8 cellular contexts compared by ENCODE assay signal in genomic region chr5:73448451-73449136, GRCh38. TPM values are rescaled to one million over a fixed set of nuclear protein-coding genes. Genes with fewer than 3 reads are reported as not detected.
DNase-seq lines count a peak whose midpoint lies in the region; ATAC-seq, FAIRE-seq and TF ChIP-seq lines count a peak whose summit lies in the region.

TSS of gene FOXD1 (minus strand) at chr5:73448777. CDS start at chr5:73448362, 415 bp downstream.

- peak within 1 kb of the TSS; percentile 70 for H3K4me3 ChIP-seq in AG10803 (ENCODE audit: low read length)
- H3K4me3 ChIP-seq in MM.1S (ENCODE audit: low read length): peak within 1 kb of the TSS; percentile 66
- peak within 1 kb of the TSS; percentile 92 for H3K4me3 ChIP-seq in SK-N-MC
- H3K4me3 ChIP-seq in bronchial epithelial cell (ENCODE audit: low read depth, low read length): peak within 1 kb of the TSS; percentile 37
- peak within 1 kb of the TSS; percentile 75 for H3K4me3 ChIP-seq in smooth muscle cell

- no peaks in the 10 kb centered on the region for H3K9me3 ChIP-seq in MM.1S (replicated peaks; ENCODE audit: insufficient read depth, low read length)
- H3K9me3 ChIP-seq in SK-N-MC (ENCODE audit: low read depth, low read length): no peaks in the 10 kb centered on the region
- no peaks in the 10 kb centered on the region for H3K9me3 ChIP-seq in smooth muscle cell (replicated peaks; ENCODE audit: low read depth)

- DNase-seq in AG10803 (ENCODE audit: low read depth) (peak; percentile 99), MM.1S (peak; percentile 80), SK-N-MC (ENCODE audit: low read depth, low spot score) (no peak), bronchial epithelial cell (ENCODE audit: low read depth) (peak; percentile 63), islet precursor cell (peak; percentile 97), smooth muscle cell (lab: John Stamatoyannopoulos, UW; ENCODE audit: unreplicated experiment) (peak; percentile 58), cerebellar nuclear complex (lab: John Stamatoyannopoulos, UW) (no peak)

- peak; percentile 18 for TF ChIP-seq CTCF in AG10803 (conservative IDR thresholded peaks at IDR 0.05; ENCODE audit: low read length)
- no peak for TF ChIP-seq CTCF in MM.1S (IDR thresholded peaks at IDR 0.05; ENCODE audit: low read length)
- no peak for TF ChIP-seq CTCF in bronchial epithelial cell (IDR thresholded peaks at IDR 0.05; ENCODE audit: insufficient read depth, low read length, severe bottlenecking)
- no peak for TF ChIP-seq CTCF in smooth muscle cell (IDR thresholded peaks at IDR 0.05; ENCODE audit: borderline replicate concordance, insufficient read depth, poor library complexity, severe bottlenecking)

- H3K27ac ChIP-seq in MM.1S (ENCODE audit: low read length) (peak within 1 kb of the TSS; percentile 65; the same call in 1 of the 2 replicates), SK-N-MC (no peak within 1 kb of the TSS), smooth muscle cell (ENCODE audit: low read depth) (peak within 1 kb of the TSS; percentile 55)

- peak within 1 kb of the TSS; percentile 64 for H3K9ac ChIP-seq in MM.1S (ENCODE audit: low read length)
- peak within 1 kb of the TSS; percentile 35 for H3K9ac ChIP-seq in SK-N-MC (ENCODE audit: insufficient read length)
- peak within 1 kb of the TSS; percentile 67 for H3K9ac ChIP-seq in smooth muscle cell (ENCODE audit: low read depth)

- H3K27me3 ChIP-seq in MM.1S (replicated peaks; ENCODE audit: insufficient read depth, low read length): peaks cover 57% of the 10 kb centered on the region
- peaks cover 58% of the 10 kb centered on the region for H3K27me3 ChIP-seq in bronchial epithelial cell (ENCODE audit: control insufficient read depth, insufficient read depth, low read length)
- peaks cover 77% of the 10 kb centered on the region for H3K27me3 ChIP-seq in smooth muscle cell (ENCODE audit: low read depth)

- under 1% methylated on average over 36 of the region's 61 CpGs for WGBS in smooth muscle cell (ENCODE audit: low lambda C conversion rate)

- H3K79me2 ChIP-seq in MM.1S (ENCODE audit: low read length): peaks cover 8% of the 10 kb centered on the region; the same call in 1 of the 2 replicates
- peaks cover 20% of the 10 kb centered on the region for H3K79me2 ChIP-seq in smooth muscle cell (ENCODE audit: low read depth)

- H3F3A ChIP-seq in MM.1S (ENCODE audit: insufficient read depth, low read length): peaks cover 8% of the 10 kb centered on the region; the same call in 1 of the 2 replicates
- H3F3A ChIP-seq in smooth muscle cell (ENCODE audit: low read depth): no peaks in the 10 kb centered on the region

- no peaks in the 10 kb centered on the region for H3K9me2 ChIP-seq in MM.1S (replicated peaks; ENCODE audit: insufficient read depth, low read length)

- FAIRE-seq in bronchial epithelial cell (lab: Jason Lieb, UNC): no peak

- H2AFZ ChIP-seq in MM.1S (ENCODE audit: low read length) (peak within 1 kb of the TSS; percentile 72), smooth muscle cell (ENCODE audit: low read depth) (peak within 1 kb of the TSS; percentile 75)

- peak; percentile 51 for ATAC-seq in GM18873 (IDR thresholded peaks at IDR 0.05; ENCODE audit: low FRiP score, unreplicated experiment)

- H4K20me1 ChIP-seq in MM.1S (ENCODE audit: insufficient read depth, low read length): no peaks in the 10 kb centered on the region
- peaks cover 32% of the 10 kb centered on the region for H4K20me1 ChIP-seq in smooth muscle cell (ENCODE audit: low read depth)

- H3K36me3 ChIP-seq in MM.1S (replicated peaks; ENCODE audit: insufficient read depth, low read length) (no peaks in the 10 kb centered on the region), SK-N-MC (ENCODE audit: insufficient read depth, low read length) (no peaks in the 10 kb centered on the region), bronchial epithelial cell (ENCODE audit: control insufficient read depth, insufficient read depth, low read length) (no peaks in the 10 kb centered on the region), smooth muscle cell (ENCODE audit: low read depth) (no peaks in the 10 kb centered on the region)

- H3K4me1 ChIP-seq in MM.1S (ENCODE audit: low read length): 0 out of 2 replicates have a peak, but pooled peaks cover 3% of the 10 kb centered on the region
- H3K4me1 ChIP-seq in smooth muscle cell (ENCODE audit: low read depth): peaks cover 35% of the 10 kb centered on the region

- H3K4me2 ChIP-seq in MM.1S (ENCODE audit: low read depth, low read length) (peak within 1 kb of the TSS; percentile 90), smooth muscle cell (peak within 1 kb of the TSS; percentile 87)

RNA-seq across cellular contexts. Expression of gene FOXD1, which starts in this region (rescaled TPM):
- total RNA-seq in bronchial epithelial cell (2.3 and 3.4 TPM in 2 replicates), smooth muscle cell (9.0 and 10.0 TPM in 2 replicates)
- polyA plus RNA-seq in smooth muscle cell: 13.8 and 14.3 TPM in 2 replicates

Comparison
In these comparisons a context has a peak if more than half of its experiments do, and no peak if none do; other contexts are left out.
1. DNase-seq: peak in AG10803 (single experiment), MM.1S (single experiment), bronchial epithelial cell (single experiment), islet precursor cell (single experiment) and smooth muscle cell (single experiment); none in SK-N-MC (single experiment) and cerebellar nuclear complex (0 of 2).
2. H3K4me3 ChIP-seq: peak in every context shown above with its lines; median percentile 92 in SK-N-MC; 75 in smooth muscle cell; 70 in AG10803; 66 in MM.1S; 37 in bronchial epithelial cell.
3. Peak in every context shown above with its lines, with median percentiles within 50 percentile points of each other: H3K9ac ChIP-seq.